Comparison of ENCODE assay signal across 18 cellular contexts in the genomic region with DNA sequence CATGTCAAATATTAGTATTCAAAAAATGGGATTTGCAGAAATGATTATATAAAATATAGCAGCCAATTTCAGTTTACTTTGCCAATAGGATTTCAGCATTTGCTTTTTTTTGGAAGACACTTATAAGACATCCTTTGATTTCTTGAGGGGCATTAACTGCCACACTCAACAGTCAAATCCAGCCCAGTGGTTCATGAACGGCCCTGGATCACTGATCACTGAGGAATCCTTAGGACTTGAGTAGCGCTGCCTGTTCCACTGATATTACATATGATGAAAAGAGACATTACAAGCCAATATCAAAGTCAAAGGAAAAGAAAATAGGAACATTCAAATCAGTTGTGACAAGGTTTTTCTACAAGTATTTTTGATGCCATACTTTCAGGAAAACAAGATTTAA. TPM values are rescaled to one million over a fixed set of nuclear protein-coding genes. Genes with fewer than 3 reads are reported as not detected.
A peak's percentile ranks its signal among the peaks of the same experiment; 100 is the strongest.
DNase-seq lines count a peak whose midpoint lies in the region; FAIRE-seq and TF ChIP-seq lines count a peak whose summit lies in the region.
"Had no signal": no experiment of that assay in that cellular context is flagged by ENCODE, and none has a peak within 500 bp of the region (broad histone marks: within the 10 kb centered on the region; RNA-seq: fewer than 3 reads in every experiment).

No MANE protein-coding gene starts in this region.

- H3K27ac ChIP-seq in mammary epithelial cell (ENCODE audit: insufficient read depth, low read depth, low read length) (no peak overlapping the region), thyroid gland (peak overlapping the region; percentile 69 to 84 (median 83)), transverse colon (no peak overlapping the region)
- H3K27ac ChIP-seq: 22Rv1, HL-60 had no signal

- H3K36me3 ChIP-seq in mammary epithelial cell (ENCODE audit: insufficient read depth, low read length), result peaks cover 17% of the 10 kb centered on the region
- H3K36me3 ChIP-seq in thyroid gland, result peaks cover 0 to 4% of the 10 kb centered on the region in 2 donors
- peaks cover 0 to 13% (median 5%) of the 10 kb centered on the region in 4 donors for H3K36me3 ChIP-seq in transverse colon

- CTCF ChIA-PET in mammary epithelial cell (lab: Charles Lee; ENCODE audit: low non-redundant PET), result no interaction called here

- H4K20me1 ChIP-seq in mammary epithelial cell (ENCODE audit: insufficient read depth, low read length), result peaks cover 9% of the 10 kb centered on the region

- no peak overlapping the region for H2AFZ ChIP-seq in mammary epithelial cell (ENCODE audit: low read depth, low read length)

- BruUV-seq in mammary epithelial cell (replicated peaks; lab: Mats Ljungman, UMichigan), result TSS peak; percentile 46

- TF ChIP-seq EP300 in transverse colon (IDR thresholded peaks at IDR 0.05; ENCODE audit: low read depth), result no peak

- no peak overlapping the region for H3K9ac ChIP-seq in mammary epithelial cell (ENCODE audit: insufficient read depth, low read length)

- H3K4me1 ChIP-seq in mammary epithelial cell (ENCODE audit: insufficient read depth, low read length), result peaks cover 29% of the 10 kb centered on the region
- peaks cover 30 to 47% of the 10 kb centered on the region in 2 donors for H3K4me1 ChIP-seq in thyroid gland
- H3K4me1 ChIP-seq in transverse colon, result no peaks in the 10 kb centered on the region

- peaks cover 57% of the 10 kb centered on the region for H3K79me2 ChIP-seq in mammary epithelial cell (ENCODE audit: insufficient read depth, low read length)

- no peak overlapping the region for H3K4me2 ChIP-seq in mammary epithelial cell (ENCODE audit: insufficient read depth, low read depth, low read length)

- no peak for TF ChIP-seq CTCF in mammary epithelial cell (conservative IDR thresholded peaks at IDR 0.05 in 1 of 2, IDR thresholded peaks at IDR 0.05 in 1 of 2; ENCODE audit: extremely low read depth in 1 of 2, insufficient read depth in 1 of 2, low read depth in 1 of 2, low read length in 2 of 2)
- no peak for TF ChIP-seq CTCF in thyroid gland (IDR thresholded peaks at IDR 0.05)
- TF ChIP-seq CTCF in transverse colon (IDR thresholded peaks at IDR 0.05), result no peak

- no peaks in the 10 kb centered on the region for H3K27me3 ChIP-seq in mammary epithelial cell (ENCODE audit: insufficient read depth, low read length)
- H3K27me3 ChIP-seq in thyroid gland, result no peaks in the 10 kb centered on the region
- no peaks in the 10 kb centered on the region for H3K27me3 ChIP-seq in transverse colon

- dilution Hi-C loops in mammary epithelial cell (cut with HindIII; ENCODE audit: low sequenced_read_pairs), result no loop called here

- no peak overlapping the region for H3K4me3 ChIP-seq in mammary epithelial cell (replicated peaks in 1 of 3; ENCODE audit: insufficient read depth in 1 of 3, low read depth in 2 of 3, low read length in 3 of 3)
- no peak overlapping the region for H3K4me3 ChIP-seq in thyroid gland (replicated peaks in 1 of 3)
- no peak overlapping the region for H3K4me3 ChIP-seq in transverse colon

- TF ChIP-seq POLR2A in thyroid gland (IDR thresholded peaks at IDR 0.05), result no peak
- no peak for TF ChIP-seq POLR2A in transverse colon (IDR thresholded peaks at IDR 0.05)

- intact Hi-C loops in mammary epithelial cell (cut with micrococcal nuclease), result no loop called here
- intact Hi-C loops in thyroid gland (cut with DNase I), result no loop called here
- intact Hi-C loops in transverse colon (cut with DNase I; ENCODE audit: low total_unique reads), result no loop called here

- in situ Hi-C loops in mammary epithelial cell (cut with MboI; ENCODE audit: low sequenced_read_pairs in 2 of 2) (no loop called here), transverse colon (cut with MboI; ENCODE audit: low pct_ligation_motif_present in 1 of 4, low pct_unique_long_range_greater_than_20kb in 1 of 4, low sequenced_read_pairs in 3 of 4) (no loop called here)

- WGBS in mammary epithelial cell (ENCODE audit: low coverage, missing lambda C conversion rate), result 100% methylated on average over 2 of the region's 2 CpGs
- WGBS in thyroid gland, 2 donors, result 33 to 53% methylated on average over 2 of the region's 2 CpGs
- WGBS in transverse colon (ENCODE audit: low coverage in 1 of 2), 2 donors, result 80 to 87% methylated on average over 2 of the region's 2 CpGs

- H3K9me3 ChIP-seq in mammary epithelial cell (replicated peaks; ENCODE audit: insufficient read depth, low read length), result no peaks in the 10 kb centered on the region
- no peaks in the 10 kb centered on the region for H3K9me3 ChIP-seq in thyroid gland
- H3K9me3 ChIP-seq in transverse colon, result no peaks in the 10 kb centered on the region

- DNase-seq in NCI-H82 (lab: John Stamatoyannopoulos, UW) (peak; percentile 46), NCI-H82 treated with DMSO at 0.1 percent for 48 hours (lab: John Stamatoyannopoulos, UW; ENCODE audit: unreplicated experiment) (no peak), GM19239 (ENCODE audit: insufficient read length, low spot score) (no peak), mammary epithelial cell (no peak), thyroid gland (peak; percentile 53 to 54), KG1 (lab: John Stamatoyannopoulos, UW) (no peak), dedifferentiated amniotic fluid mesenchymal stem cell (ENCODE audit: extremely low spot score) (no peak), transverse colon (no peak)
- DNase-seq: ACHN; C1 segment of cervical spinal cord; CD4-positive, alpha-beta T cell; DND-41; GDM1 had no signal

- FAIRE-seq in GM19239 (lab: Jason Lieb, UNC), result peak; percentile 65
- FAIRE-seq: D721Med, GM12892, H54 had no signal

RNA-seq across cellular contexts. Expression of gene YWHAE, which starts 21.0 kb away (rescaled TPM):
- 100 to 1,000 TPM; 528 to 689 TPM for total RNA-seq in mammary epithelial cell
- polyA plus RNA-seq in mammary epithelial cell, result 1,045 TPM
- 400 TPM for polyA minus RNA-seq in mammary epithelial cell
- 1,000 to 10,000 TPM in 1 of 4 donors, 100 to 1,000 TPM in 3; 553 to 1,135 (median 724) TPM for total RNA-seq in thyroid gland
- total RNA-seq in transverse colon, result 1,000 to 10,000 TPM in 1 of 4 donors, 100 to 1,000 TPM in 3; 158 to 2,397 (median 594) TPM

RNA-seq across cellular contexts. Expression of gene CRK, which starts 35.1 kb away (rescaled TPM):
- total RNA-seq in mammary epithelial cell (100 to 1,000 TPM in 1 of 2 donors, 10 to 100 TPM in 1; 71.4 to 127 TPM), thyroid gland (100 to 1,000 TPM in 2 of 4 donors, 10 to 100 TPM in 2; 89.6 to 140 (median 98.7) TPM), transverse colon (10 to 100 TPM; 33.4 to 95.3 (median 63.4) TPM)
- polyA plus RNA-seq in mammary epithelial cell, result 72.6 TPM
- 68.3 TPM for polyA minus RNA-seq in mammary epithelial cell

Comparison
In these comparisons a context has a peak if more than half of its experiments do, and no peak if none do; other contexts are left out.
1. DNase-seq: peak in NCI-H82 (single experiment) and thyroid gland (2 of 2); none in NCI-H82 treated with DMSO at 0.1 percent for 48 hours (single experiment), GM19239 (single experiment), mammary epithelial cell (single experiment), KG1 (single experiment), dedifferentiated amniotic fluid mesenchymal stem cell (single experiment) and transverse colon (single experiment).
2. H3K27ac ChIP-seq: peak in thyroid gland (3 of 3); none in mammary epithelial cell (single experiment) and transverse colon (0 of 4).